ENCODE assay signal across 31 cellular contexts in the genomic region with DNA sequence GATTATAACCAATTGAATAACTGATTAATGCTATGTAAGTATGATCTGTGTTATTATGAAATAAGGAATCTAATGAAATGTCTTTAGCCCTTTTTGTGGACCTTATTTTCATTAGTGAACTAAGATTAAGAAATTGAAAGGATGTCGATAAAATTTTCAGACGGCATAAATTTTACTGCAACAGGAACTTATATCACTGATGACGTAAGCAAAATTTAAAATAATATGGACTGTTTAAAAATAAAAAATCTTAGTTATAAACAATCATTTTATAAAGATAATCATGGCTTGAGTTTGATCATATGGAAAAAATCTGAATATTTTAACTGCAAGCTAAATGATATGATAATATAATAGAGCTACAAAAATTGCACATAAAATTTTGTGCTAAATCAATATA.
"Had no signal": no experiment of that assay in that cellular context is flagged by ENCODE, and none has a peak within 500 bp of the region (broad histone marks: within the 10 kb centered on the region; RNA-seq: fewer than 3 reads in every experiment).

No MANE protein-coding gene starts in this region.

- H3K36me3 ChIP-seq: neural progenitor cell, ovary, spleen, suprapubic skin, tibial artery, transverse colon, upper lobe of right lung, uterus had no signal

- H3K27ac Mint-ChIP-seq: naive thymus-derived CD8-positive, alpha-beta T cell; nephron; neural progenitor cell; progenitor cell of endocrine pancreas; stimulated activated memory B cell treated with anti-CD40 and anti-IgM and Interleukin-4, amounts not matched to agents 10 μg/mL and 1 μg/mL and 100 μg/mL, for 72 hours; stimulated activated naive CD8-positive, alpha-beta T cell treated with anti-CD3 and anti-CD28 coated beads, Interleukin-15, amount 100 ng/mL, for 72 hours; type B pancreatic cell had no signal

- H3K4me2 ChIP-seq: neural progenitor cell, smooth muscle cell had no signal

- DNase-seq: naive thymus-derived CD8-positive, alpha-beta T cell; occipital lobe; ovary; posterior cingulate gyrus; psoas muscle; right cardiac atrium; spleen; stimulated activated CD4-positive, alpha-beta T cell treated with anti-CD3 and anti-CD28 coated beads, Interleukin-12 subunit alpha, Interleukin-12 subunit beta, amount 100 ng/mL, for 4 hours; stimulated activated CD4-positive, alpha-beta T cell treated with anti-CD3 and anti-CD28 coated beads, Interleukin-1b, Interleukin-23, amount 100 ng/mL, for 48 hours; stimulated activated CD4-positive, alpha-beta T cell treated with anti-CD3 and anti-CD28 coated beads, Interleukin-4, amount 100 ng/mL, for 1 hour; stimulated activated CD4-positive, alpha-beta T cell treated with anti-CD3 and anti-CD28 coated beads, Interleukin-4, amount 100 ng/mL, for 4 hours; stimulated activated CD8-positive, alpha-beta memory T cell treated with anti-CD3 and anti-CD28 coated beads, Interleukin-4, amount 100 ng/mL, for 48 hours; stimulated activated naive CD4-positive, alpha-beta T cell; stimulated activated naive CD8-positive, alpha-beta T cell treated with anti-CD3 and anti-CD28 coated beads, Interleukin-15, amount 100 ng/mL, for 72 hours; stimulated activated naive CD8-positive, alpha-beta T cell treated with anti-CD3 and anti-CD28 coated beads, Interleukin-15, Interleukin-2, amounts not matched to agents 100 U/mL and 50 U/mL, for 24 hours; substantia nigra; testis; tibial artery; transverse colon; upper lobe of right lung; uterus had no signal

- H3K4me3 ChIP-seq: neural progenitor cell, ovary, psoas muscle, skin epidermis, smooth muscle cell, spleen, suprapubic skin, testis, tibial artery, transverse colon, upper lobe of right lung, uterus had no signal

- H3K79me2 ChIP-seq: parathyroid adenoma had no signal

- H3K36me3 Mint-ChIP-seq: naive thymus-derived CD8-positive, alpha-beta T cell; neural progenitor cell; stimulated activated memory B cell treated with anti-CD40 and anti-IgM and Interleukin-4, amounts not matched to agents 10 μg/mL and 1 μg/mL and 100 μg/mL, for 72 hours; type B pancreatic cell had no signal

- H3K27me3 Mint-ChIP-seq: naive thymus-derived CD8-positive, alpha-beta T cell; progenitor cell of endocrine pancreas; stimulated activated memory B cell treated with anti-CD40 and anti-IgM and Interleukin-4, amounts not matched to agents 10 μg/mL and 1 μg/mL and 100 μg/mL, for 72 hours; stimulated activated naive CD8-positive, alpha-beta T cell treated with anti-CD3 and anti-CD28 coated beads, Interleukin-15, amount 100 ng/mL, for 72 hours; type B pancreatic cell had no signal

- H3K9ac ChIP-seq: neural progenitor cell, parathyroid adenoma had no signal

- H3K4me1 ChIP-seq: neural progenitor cell, parathyroid adenoma, psoas muscle, spleen, suprapubic skin, testis, tibial artery, transverse colon, upper lobe of right lung, uterus had no signal

- H3K27ac ChIP-seq: neural progenitor cell, ovary, parathyroid adenoma, psoas muscle, skin epidermis, spleen, suprapubic skin, testis, tibial artery, transverse colon, upper lobe of right lung, uterus had no signal

- H2AFZ ChIP-seq: neural progenitor cell, parathyroid adenoma had no signal

- H3K9me3 Mint-ChIP-seq: nephron; neural progenitor cell; stimulated activated naive CD8-positive, alpha-beta T cell treated with anti-CD3 and anti-CD28 coated beads, Interleukin-15, amount 100 ng/mL, for 72 hours; type B pancreatic cell had no signal

- ATAC-seq: naive thymus-derived CD8-positive, alpha-beta T cell; psoas muscle; right cardiac atrium; sciatic nerve; stimulated activated memory B cell treated with anti-CD40 and anti-IgM and Interleukin-4, amounts not matched to agents 10 μg/mL and 1 μg/mL and 100 μg/mL, for 72 hours; stimulated activated naive CD8-positive, alpha-beta T cell treated with anti-CD3 and anti-CD28 coated beads, Interleukin-15, amount 100 ng/mL, for 72 hours; stimulated activated naive CD8-positive, alpha-beta T cell treated with anti-CD3 and anti-CD28 coated beads, Interleukin-15, Interleukin-2, amounts not matched to agents 100 U/mL and 50 U/mL, for 24 hours; upper lobe of right lung had no signal

- H3K9me3 ChIP-seq: ovary, psoas muscle, spleen, suprapubic skin, testis, tibial artery, transverse colon, upper lobe of right lung, uterus had no signal

- H3K27me3 ChIP-seq: neural progenitor cell, ovary, spleen, suprapubic skin, testis, tibial artery, transverse colon, upper lobe of right lung, uterus had no signal

- H3K4me3 Mint-ChIP-seq: naive thymus-derived CD8-positive, alpha-beta T cell; nephron; neural progenitor cell; stimulated activated memory B cell treated with anti-CD40 and anti-IgM and Interleukin-4, amounts not matched to agents 10 μg/mL and 1 μg/mL and 100 μg/mL, for 72 hours; stimulated activated naive CD8-positive, alpha-beta T cell treated with anti-CD3 and anti-CD28 coated beads, Interleukin-15, amount 100 ng/mL, for 72 hours; type B pancreatic cell had no signal

- H3K4me1 Mint-ChIP-seq: naive thymus-derived CD8-positive, alpha-beta T cell; nephron; neural progenitor cell; stimulated activated memory B cell treated with anti-CD40 and anti-IgM and Interleukin-4, amounts not matched to agents 10 μg/mL and 1 μg/mL and 100 μg/mL, for 72 hours; stimulated activated naive CD8-positive, alpha-beta T cell treated with anti-CD3 and anti-CD28 coated beads, Interleukin-15, amount 100 ng/mL, for 72 hours had no signal
